ENCODE assay signal across 1 cellular context in the genomic region with DNA sequence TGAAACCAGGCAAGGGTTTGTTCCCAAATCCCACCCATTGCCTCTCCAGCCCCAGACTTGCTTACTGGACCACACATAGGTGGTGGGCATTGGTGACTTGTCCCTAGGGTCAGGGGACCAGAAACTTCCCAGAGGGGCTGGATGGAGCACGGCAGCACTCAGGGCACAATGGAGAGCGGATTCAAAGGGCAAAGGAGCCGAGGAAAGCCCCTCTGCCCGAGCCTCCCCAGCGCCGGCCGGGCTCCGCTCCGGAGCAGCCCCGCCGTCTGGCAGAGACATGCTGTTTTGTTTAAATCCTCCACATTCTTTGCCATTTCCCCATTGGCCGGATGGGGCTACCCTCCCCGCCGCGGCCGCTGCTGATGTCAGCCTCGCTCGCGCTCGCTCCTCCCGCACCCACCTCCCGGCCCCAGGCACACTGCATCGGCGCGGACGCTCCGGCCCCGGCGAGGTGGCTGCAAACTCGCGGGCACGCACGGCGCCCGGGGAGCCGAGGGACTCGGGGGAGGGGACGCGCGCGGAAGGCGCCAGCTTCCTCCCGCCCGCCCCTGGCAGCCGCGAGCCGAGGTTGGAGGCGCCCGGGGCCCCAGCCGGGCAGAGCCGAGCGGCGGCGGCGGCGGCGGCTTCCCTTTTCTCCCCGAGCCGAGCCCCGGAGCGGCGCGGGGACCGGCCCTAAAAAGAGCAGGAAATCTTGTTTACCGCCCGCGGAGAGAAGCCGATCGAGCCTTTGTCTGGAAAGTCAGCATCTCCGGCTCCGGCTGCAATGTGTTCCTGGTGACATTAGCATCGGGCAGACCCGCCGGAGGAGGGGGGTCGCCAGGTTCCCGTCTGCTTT.
A peak's percentile ranks its signal among the peaks of the same experiment; 100 is the strongest.
TF ChIP-seq lines count a peak whose summit lies in the region.

TSS of gene PITPNC1 (plus strand) at position 390 of the 835 bp plus-strand sequence.

TF ChIP-seq in GM12878, 131 proteins besides CTCF, POLR2A, EP300 and RAD21 (continued from another document and continues in another):
- TF ChIP-seq, protein P1, sequence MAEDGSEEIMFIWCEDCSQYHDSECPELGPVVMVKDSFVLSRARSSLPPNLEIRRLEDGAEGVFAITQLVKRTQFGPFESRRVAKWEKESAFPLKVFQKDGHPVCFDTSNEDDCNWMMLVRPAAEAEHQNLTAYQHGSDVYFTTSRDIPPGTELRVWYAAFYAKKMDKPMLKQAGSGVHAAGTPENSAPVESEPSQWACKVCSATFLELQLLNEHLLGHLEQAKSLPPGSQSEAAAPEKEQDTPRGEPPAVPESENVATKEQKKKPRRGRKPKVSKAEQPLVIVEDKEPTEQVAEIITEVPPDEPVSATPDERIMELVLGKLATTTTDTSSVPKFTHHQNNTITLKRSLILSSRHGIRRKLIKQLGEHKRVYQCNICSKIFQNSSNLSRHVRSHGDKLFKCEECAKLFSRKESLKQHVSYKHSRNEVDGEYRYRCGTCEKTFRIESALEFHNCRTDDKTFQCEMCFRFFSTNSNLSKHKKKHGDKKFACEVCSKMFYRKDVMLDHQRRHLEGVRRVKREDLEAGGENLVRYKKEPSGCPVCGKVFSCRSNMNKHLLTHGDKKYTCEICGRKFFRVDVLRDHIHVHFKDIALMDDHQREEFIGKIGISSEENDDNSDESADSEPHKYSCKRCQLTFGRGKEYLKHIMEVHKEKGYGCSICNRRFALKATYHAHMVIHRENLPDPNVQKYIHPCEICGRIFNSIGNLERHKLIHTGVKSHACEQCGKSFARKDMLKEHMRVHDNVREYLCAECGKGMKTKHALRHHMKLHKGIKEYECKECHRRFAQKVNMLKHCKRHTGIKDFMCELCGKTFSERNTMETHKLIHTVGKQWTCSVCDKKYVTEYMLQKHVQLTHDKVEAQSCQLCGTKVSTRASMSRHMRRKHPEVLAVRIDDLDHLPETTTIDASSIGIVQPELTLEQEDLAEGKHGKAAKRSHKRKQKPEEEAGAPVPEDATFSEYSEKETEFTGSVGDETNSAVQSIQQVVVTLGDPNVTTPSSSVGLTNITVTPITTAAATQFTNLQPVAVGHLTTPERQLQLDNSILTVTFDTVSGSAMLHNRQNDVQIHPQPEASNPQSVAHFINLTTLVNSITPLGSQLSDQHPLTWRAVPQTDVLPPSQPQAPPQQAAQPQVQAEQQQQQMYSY (CRISPR knock-in tag; IDR thresholded peaks at IDR 0.05), result no peak
- TF ChIP-seq ETV6 (conservative IDR thresholded peaks at IDR 0.05 in 1 of 2, IDR thresholded peaks at IDR 0.05 in 1 of 2; ENCODE audit: borderline replicate concordance in 1 of 2, low read depth in 1 of 2), result no peak; a peak in 1 of 4 replicates
- peak; percentile 59; the same call in 1 of the 2 replicates for TF ChIP-seq POLR2AphosphoS5 (IDR thresholded peaks at IDR 0.05; ENCODE audit: low read length)
- TF ChIP-seq EZH2 (IDR thresholded peaks at IDR 0.05; ENCODE audit: borderline replicate concordance, control insufficient read depth, low read depth, low read length), result no peak
- peak; percentile 17; the same call in 1 of the 2 replicates for TF ChIP-seq ATF7 (IDR thresholded peaks at IDR 0.05; ENCODE audit: low read depth)
- TF ChIP-seq ZNF217 (IDR thresholded peaks at IDR 0.05), result peak; percentile 66; the same call in 1 of the 2 replicates
- no peak for TF ChIP-seq CHD4 (IDR thresholded peaks at IDR 0.05)
- TF ChIP-seq MYC (IDR thresholded peaks at IDR 0.05; ENCODE audit: insufficient read depth, insufficient read length, insufficient replicate concordance, low read length, severe bottlenecking), result no peak
- TF ChIP-seq FOXM1 (IDR thresholded peaks at IDR 0.05; ENCODE audit: low read depth, low read length), result no peak
- TF ChIP-seq, protein P2, sequence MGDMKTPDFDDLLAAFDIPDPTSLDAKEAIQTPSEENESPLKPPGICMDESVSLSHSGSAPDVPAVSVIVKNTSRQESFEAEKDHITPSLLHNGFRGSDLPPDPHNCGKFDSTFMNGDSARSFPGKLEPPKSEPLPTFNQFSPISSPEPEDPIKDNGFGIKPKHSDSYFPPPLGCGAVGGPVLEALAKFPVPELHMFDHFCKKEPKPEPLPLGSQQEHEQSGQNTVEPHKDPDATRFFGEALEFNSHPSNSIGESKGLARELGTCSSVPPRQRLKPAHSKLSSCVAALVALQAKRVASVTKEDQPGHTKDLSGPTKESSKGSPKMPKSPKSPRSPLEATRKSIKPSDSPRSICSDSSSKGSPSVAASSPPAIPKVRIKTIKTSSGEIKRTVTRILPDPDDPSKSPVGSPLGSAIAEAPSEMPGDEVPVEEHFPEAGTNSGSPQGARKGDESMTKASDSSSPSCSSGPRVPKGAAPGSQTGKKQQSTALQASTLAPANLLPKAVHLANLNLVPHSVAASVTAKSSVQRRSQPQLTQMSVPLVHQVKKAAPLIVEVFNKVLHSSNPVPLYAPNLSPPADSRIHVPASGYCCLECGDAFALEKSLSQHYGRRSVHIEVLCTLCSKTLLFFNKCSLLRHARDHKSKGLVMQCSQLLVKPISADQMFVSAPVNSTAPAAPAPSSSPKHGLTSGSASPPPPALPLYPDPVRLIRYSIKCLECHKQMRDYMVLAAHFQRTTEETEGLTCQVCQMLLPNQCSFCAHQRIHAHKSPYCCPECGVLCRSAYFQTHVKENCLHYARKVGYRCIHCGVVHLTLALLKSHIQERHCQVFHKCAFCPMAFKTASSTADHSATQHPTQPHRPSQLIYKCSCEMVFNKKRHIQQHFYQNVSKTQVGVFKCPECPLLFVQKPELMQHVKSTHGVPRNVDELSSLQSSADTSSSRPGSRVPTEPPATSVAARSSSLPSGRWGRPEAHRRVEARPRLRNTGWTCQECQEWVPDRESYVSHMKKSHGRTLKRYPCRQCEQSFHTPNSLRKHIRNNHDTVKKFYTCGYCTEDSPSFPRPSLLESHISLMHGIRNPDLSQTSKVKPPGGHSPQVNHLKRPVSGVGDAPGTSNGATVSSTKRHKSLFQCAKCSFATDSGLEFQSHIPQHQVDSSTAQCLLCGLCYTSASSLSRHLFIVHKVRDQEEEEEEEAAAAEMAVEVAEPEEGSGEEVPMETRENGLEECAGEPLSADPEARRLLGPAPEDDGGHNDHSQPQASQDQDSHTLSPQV (IDR thresholded peaks at IDR 0.05), result no peak
- TF ChIP-seq KAT2A (conservative IDR thresholded peaks at IDR 0.05; ENCODE audit: control insufficient read depth, low read depth, low read length), result no peak
- TF ChIP-seq PAX8 (IDR thresholded peaks at IDR 0.05), result no peak
- TF ChIP-seq BCL3 (IDR thresholded peaks at IDR 0.05; ENCODE audit: borderline replicate concordance, insufficient read depth, low read depth, low read length, poor library complexity, severe bottlenecking), result no peak
- TF ChIP-seq FOXK2 (IDR thresholded peaks at IDR 0.05), result no peak
- TF ChIP-seq JUND (IDR thresholded peaks at IDR 0.05; ENCODE audit: low read depth, low read length), result 0 out of 2 replicates have a peak, but pooled peaks have one; percentile 14
- peak; percentile 49; the same call in 1 of the 2 replicates for TF ChIP-seq TBL1XR1 (IDR thresholded peaks at IDR 0.05; ENCODE audit: low read depth, low read length)
- no peak for TF ChIP-seq HCFC1 (IDR thresholded peaks at IDR 0.05; ENCODE audit: low read length)
- TF ChIP-seq SP1 (IDR thresholded peaks at IDR 0.05; ENCODE audit: low read depth, low read length), result no peak
- TF ChIP-seq RELB (IDR thresholded peaks at IDR 0.05; ENCODE audit: low read depth), result no peak
- TF ChIP-seq CHD1 (IDR thresholded peaks at IDR 0.05; ENCODE audit: low read depth, low read length), result no peak
- TF ChIP-seq MLLT1 (IDR thresholded peaks at IDR 0.05), result peak; percentile 40; the same call in 1 of the 2 replicates
- TF ChIP-seq HDGF (IDR thresholded peaks at IDR 0.05), result no peak
- no peak for TF ChIP-seq TARDBP (IDR thresholded peaks at IDR 0.05; ENCODE audit: borderline replicate concordance)
- TF ChIP-seq CBFB (IDR thresholded peaks at IDR 0.05; ENCODE audit: low read depth), result no peak
- TF ChIP-seq ESRRA (IDR thresholded peaks at IDR 0.05; ENCODE audit: low read length), result no peak
- TF ChIP-seq HSF1 (IDR thresholded peaks at IDR 0.05; ENCODE audit: low read depth, low read length), result no peak
- TF ChIP-seq EED (IDR thresholded peaks at IDR 0.05; ENCODE audit: low read depth), result 0 out of 2 replicates have a peak, but pooled peaks have one; percentile 31
- TF ChIP-seq, protein P3, sequence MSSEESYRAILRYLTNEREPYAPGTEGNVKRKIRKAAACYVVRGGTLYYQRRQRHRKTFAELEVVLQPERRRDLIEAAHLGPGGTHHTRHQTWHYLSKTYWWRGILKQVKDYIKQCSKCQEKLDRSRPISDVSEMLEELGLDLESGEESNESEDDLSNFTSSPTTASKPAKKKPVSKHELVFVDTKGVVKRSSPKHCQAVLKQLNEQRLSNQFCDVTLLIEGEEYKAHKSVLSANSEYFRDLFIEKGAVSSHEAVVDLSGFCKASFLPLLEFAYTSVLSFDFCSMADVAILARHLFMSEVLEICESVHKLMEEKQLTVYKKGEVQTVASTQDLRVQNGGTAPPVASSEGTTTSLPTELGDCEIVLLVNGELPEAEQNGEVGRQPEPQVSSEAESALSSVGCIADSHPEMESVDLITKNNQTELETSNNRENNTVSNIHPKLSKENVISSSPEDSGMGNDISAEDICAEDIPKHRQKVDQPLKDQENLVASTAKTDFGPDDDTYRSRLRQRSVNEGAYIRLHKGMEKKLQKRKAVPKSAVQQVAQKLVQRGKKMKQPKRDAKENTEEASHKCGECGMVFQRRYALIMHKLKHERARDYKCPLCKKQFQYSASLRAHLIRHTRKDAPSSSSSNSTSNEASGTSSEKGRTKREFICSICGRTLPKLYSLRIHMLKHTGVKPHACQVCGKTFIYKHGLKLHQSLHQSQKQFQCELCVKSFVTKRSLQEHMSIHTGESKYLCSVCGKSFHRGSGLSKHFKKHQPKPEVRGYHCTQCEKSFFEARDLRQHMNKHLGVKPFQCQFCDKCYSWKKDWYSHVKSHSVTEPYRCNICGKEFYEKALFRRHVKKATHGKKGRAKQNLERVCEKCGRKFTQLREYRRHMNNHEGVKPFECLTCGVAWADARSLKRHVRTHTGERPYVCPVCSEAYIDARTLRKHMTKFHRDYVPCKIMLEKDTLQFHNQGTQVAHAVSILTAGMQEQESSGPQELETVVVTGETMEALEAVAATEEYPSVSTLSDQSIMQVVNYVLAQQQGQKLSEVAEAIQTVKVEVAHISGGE (CRISPR knock-in tag; IDR thresholded peaks at IDR 0.05), result no peak
- TF ChIP-seq, protein P4, sequence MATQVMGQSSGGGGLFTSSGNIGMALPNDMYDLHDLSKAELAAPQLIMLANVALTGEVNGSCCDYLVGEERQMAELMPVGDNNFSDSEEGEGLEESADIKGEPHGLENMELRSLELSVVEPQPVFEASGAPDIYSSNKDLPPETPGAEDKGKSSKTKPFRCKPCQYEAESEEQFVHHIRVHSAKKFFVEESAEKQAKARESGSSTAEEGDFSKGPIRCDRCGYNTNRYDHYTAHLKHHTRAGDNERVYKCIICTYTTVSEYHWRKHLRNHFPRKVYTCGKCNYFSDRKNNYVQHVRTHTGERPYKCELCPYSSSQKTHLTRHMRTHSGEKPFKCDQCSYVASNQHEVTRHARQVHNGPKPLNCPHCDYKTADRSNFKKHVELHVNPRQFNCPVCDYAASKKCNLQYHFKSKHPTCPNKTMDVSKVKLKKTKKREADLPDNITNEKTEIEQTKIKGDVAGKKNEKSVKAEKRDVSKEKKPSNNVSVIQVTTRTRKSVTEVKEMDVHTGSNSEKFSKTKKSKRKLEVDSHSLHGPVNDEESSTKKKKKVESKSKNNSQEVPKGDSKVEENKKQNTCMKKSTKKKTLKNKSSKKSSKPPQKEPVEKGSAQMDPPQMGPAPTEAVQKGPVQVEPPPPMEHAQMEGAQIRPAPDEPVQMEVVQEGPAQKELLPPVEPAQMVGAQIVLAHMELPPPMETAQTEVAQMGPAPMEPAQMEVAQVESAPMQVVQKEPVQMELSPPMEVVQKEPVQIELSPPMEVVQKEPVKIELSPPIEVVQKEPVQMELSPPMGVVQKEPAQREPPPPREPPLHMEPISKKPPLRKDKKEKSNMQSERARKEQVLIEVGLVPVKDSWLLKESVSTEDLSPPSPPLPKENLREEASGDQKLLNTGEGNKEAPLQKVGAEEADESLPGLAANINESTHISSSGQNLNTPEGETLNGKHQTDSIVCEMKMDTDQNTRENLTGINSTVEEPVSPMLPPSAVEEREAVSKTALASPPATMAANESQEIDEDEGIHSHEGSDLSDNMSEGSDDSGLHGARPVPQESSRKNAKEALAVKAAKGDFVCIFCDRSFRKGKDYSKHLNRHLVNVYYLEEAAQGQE (IDR thresholded peaks at IDR 0.05; ENCODE audit: low read depth, low read length), result no peak
- peak; percentile 53; the same call in 1 of the 2 replicates for TF ChIP-seq CHD2 (IDR thresholded peaks at IDR 0.05; ENCODE audit: borderline replicate concordance, low read depth, low read length)
